ENCODE assay signal across 23 cellular contexts in the genomic region with DNA sequence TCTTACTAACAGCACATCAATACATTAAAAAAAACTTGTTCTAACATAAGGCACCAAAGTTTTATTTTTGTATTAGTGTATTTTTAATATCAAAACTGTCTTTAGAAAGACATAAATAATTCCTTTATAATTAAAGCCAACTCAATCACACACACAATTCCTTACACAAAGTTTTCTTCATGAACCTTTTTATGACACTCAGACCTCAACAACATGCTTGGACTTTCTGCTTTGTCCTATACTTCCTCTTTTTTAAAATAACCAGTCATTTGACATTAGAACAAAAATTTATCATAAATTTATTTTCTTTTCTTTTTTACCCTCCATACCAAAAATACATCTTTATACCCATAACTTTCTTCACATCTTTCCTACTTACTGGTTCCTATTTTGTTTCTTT.
"Had no signal": no experiment of that assay in that cellular context is flagged by ENCODE, and none has a peak within 500 bp of the region (broad histone marks: within the 10 kb centered on the region; RNA-seq: fewer than 3 reads in every experiment).

No MANE protein-coding gene starts in this region.

- DNase-seq: activated CD4-positive, alpha-beta T cell treated with anti-CD3 and anti-CD28 coated beads for 4 hours; activated CD8-positive, alpha-beta memory T cell treated with anti-CD3 and anti-CD28 coated beads, Interleukin-2, amount 50 U/mL, for 4 hours; activated CD8-positive, alpha-beta T cell treated with anti-CD3 and anti-CD28 coated beads for 36 hours; activated naive CD4-positive, alpha-beta T cell treated with anti-CD3 and anti-CD28 coated beads, Interleukin-2, amount 50 U/mL, for 16 hours; activated naive CD8-positive, alpha-beta T cell treated with anti-CD3 and anti-CD28 coated beads, Interleukin-2, amount 10 ng/mL, durations not matched to agents 7 days and 5 days; activated T-cell treated with anti-CD3 and anti-CD28 coated beads, Interleukin-2, amount 50 U/mL, for 72 hours; adrenal gland; aorta; caudate nucleus; colonic mucosa; NCI-H1105 treated with DMSO at 0.1 percent for 48 hours; NCI-H146; NCI-H1930; NCI-H2107; NCI-H2171 treated with DMSO at 0.1 percent for 48 hours; NCI-H226; NCI-H526; NCI-H82; PC-9; SHP77 treated with DMSO at 0.1 percent for 48 hours; T-helper 17 cell; T-helper 9 cell had no signal

- H2AFZ ChIP-seq: PC-9 had no signal

- H3K9me3 ChIP-seq: adrenal gland, breast epithelium, colonic mucosa had no signal

- H3K27me3 ChIP-seq: adrenal gland, breast epithelium, colonic mucosa had no signal

- H3K4me1 ChIP-seq: adrenal gland, breast epithelium, colonic mucosa had no signal

- H3K4me3 ChIP-seq: adrenal gland, breast epithelium, colonic mucosa, PC-9 had no signal

- H3K4me2 ChIP-seq: PC-9 had no signal

- H3K36me3 ChIP-seq: adrenal gland, breast epithelium, colonic mucosa had no signal

- H3K27ac ChIP-seq: adrenal gland, breast epithelium, colonic mucosa, PC-9 had no signal
